ENCODE assay signal across 8 cellular contexts in the genomic region with DNA sequence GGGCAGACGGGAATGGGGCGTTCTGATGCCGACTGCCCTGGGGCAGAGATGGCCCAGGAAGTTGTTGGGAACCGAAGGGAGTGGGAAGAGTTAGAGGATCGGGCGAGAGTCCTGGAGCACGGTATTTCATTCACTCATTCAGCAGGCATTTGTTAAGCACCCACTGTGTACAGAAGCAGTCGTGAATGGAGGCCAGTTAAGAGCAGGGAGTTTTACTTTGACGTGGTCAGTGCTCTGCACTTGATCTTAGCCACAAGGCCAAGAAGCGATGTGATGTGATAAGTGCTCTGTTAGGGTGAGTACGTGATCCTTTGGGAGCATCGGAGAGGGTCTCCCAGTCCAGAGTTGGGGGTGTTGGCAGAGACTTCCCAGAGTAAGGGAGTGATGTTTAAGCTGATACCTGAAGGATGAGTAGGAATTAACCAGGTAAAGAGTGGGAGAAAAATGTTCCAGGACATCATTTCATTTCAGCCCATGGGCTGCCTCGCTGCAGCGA. TPM values are rescaled to one million over a fixed set of nuclear protein-coding genes. Genes with fewer than 3 reads are reported as not detected.
DNase-seq lines count a peak whose midpoint lies in the region; ATAC-seq and TF ChIP-seq lines count a peak whose summit lies in the region.

No MANE protein-coding gene starts in this region.

- BruUV-seq in MCF 10A (replicated peaks; lab: Mats Ljungman, UMichigan), result no TSS peak

- H3K4me3 Mint-ChIP-seq in MCF 10A (ENCODE audit: unreplicated experiment) (peak overlapping the region; percentile 82), naive B cell (peak overlapping the region; percentile 94 to 99 (median 96))

- peak overlapping the region; percentile 89 for H3K27ac Mint-ChIP-seq in MCF 10A (ENCODE audit: low read depth, unreplicated experiment)
- peak overlapping the region; percentile 91 to 99 (median 97) for H3K27ac Mint-ChIP-seq in naive B cell

- intact Hi-C loops in MCF 10A (cut with micrococcal nuclease), result no loop called here

- DNase-seq in MCF 10A (ENCODE audit: unreplicated experiment), result no peak
- no peak for DNase-seq in naive B cell
- DNase-seq in glomerular visceral epithelial cell (ENCODE audit: extremely low spot score), result no peak
- no peak for DNase-seq in superior temporal gyrus (ENCODE audit: extremely low spot score)
- DNase-seq in NCI-H187 (lab: John Stamatoyannopoulos, UW), result no peak

- no peaks in the 10 kb centered on the region for H3K9me3 Mint-ChIP-seq in MCF 10A (ENCODE audit: unreplicated experiment)
- peaks cover 0 to 6% (median 0%) of the 10 kb centered on the region in 7 donors for H3K9me3 Mint-ChIP-seq in naive B cell

- TF ChIP-seq CTCF in MCF 10A (IDR thresholded peaks at IDR 0.05; ENCODE audit: unreplicated experiment), result no peak

- ATAC-seq in GM19035 (IDR thresholded peaks at IDR 0.05; ENCODE audit: unreplicated experiment) (peak; percentile 9), HG03342 (IDR thresholded peaks at IDR 0.05; ENCODE audit: unreplicated experiment) (peak; percentile 6), naive B cell (ENCODE audit: low read depth in 2 of 2) (no peak), HG03097 (IDR thresholded peaks at IDR 0.05; ENCODE audit: low FRiP score, unreplicated experiment) (no peak)

- POLR2A ChIA-PET in MCF 10A (lab: Yijun Ruan, JAX), result interaction anchor here (0.7 to 0.9 kb wide), 2 partner anchors 9 to 51 kb away, joined by 3 read pairs; a partner anchor contains a TSS

- H3K36me3 Mint-ChIP-seq in MCF 10A (ENCODE audit: insufficient read depth, unreplicated experiment), result peaks cover 38% of the 10 kb centered on the region
- H3K36me3 Mint-ChIP-seq in naive B cell, result peaks cover 0 to 13% of the 10 kb centered on the region in 2 donors

- H3K4me1 Mint-ChIP-seq in MCF 10A (ENCODE audit: insufficient read depth, unreplicated experiment) (peaks cover 31% of the 10 kb centered on the region), naive B cell (peaks cover 49 to 58% (median 57%) of the 10 kb centered on the region in 3 donors)

- H3K27me3 Mint-ChIP-seq in MCF 10A (ENCODE audit: insufficient read depth, unreplicated experiment) (no peaks in the 10 kb centered on the region), naive B cell (no peaks in the 10 kb centered on the region)

- CTCF ChIA-PET in MCF 10A (lab: Yijun Ruan, JAX), result interaction anchor here (0.6 kb wide), 1 partner anchor 36 kb away, joined by 3 read pairs; no protein-coding TSS in a partner anchor

RNA-seq across cellular contexts. Expression of a gene that starts 0.9 kb away (rescaled TPM):
- total RNA-seq in MCF 10A (2022), result 25.7 and 28.7 TPM in 2 replicates
- polyA plus RNA-seq in naive B cell (ENCODE audit: low read depth in 6 of 6), result 10 to 100 TPM; 34.0 to 51.3 (median 38.0) TPM

RNA-seq across cellular contexts. Expression of a gene that starts 24.3 kb away (rescaled TPM):
- 51.0 and 54.9 TPM in 2 replicates for total RNA-seq in MCF 10A (2022)
- under 1 TPM in 1 of 6 donors, not detected in 5; 0.57 TPM for polyA plus RNA-seq in naive B cell (ENCODE audit: low read depth in 6 of 6)

RNA-seq across cellular contexts. Expression of a gene that starts 34.0 kb away (rescaled TPM):
- not detected in 2 replicates for total RNA-seq in MCF 10A (2022)
- not detected for polyA plus RNA-seq in naive B cell (ENCODE audit: low read depth in 6 of 6)

RNA-seq across cellular contexts. Expression of a gene that starts 50.8 kb away (rescaled TPM):
- total RNA-seq in MCF 10A (2022), result 276 and 305 TPM in 2 replicates
- polyA plus RNA-seq in naive B cell (ENCODE audit: low read depth in 6 of 6), result 1 to 10 TPM; 1.4 to 4.0 (median 2.3) TPM

Comparison
In these comparisons a context has a peak if more than half of its experiments do, and no peak if none do; other contexts are left out.
1. ATAC-seq: peak in GM19035 (single experiment) and HG03342 (single experiment); none in naive B cell (0 of 2) and HG03097 (single experiment).